1 cellular context compared by ENCODE assay signal in the genomic region with DNA sequence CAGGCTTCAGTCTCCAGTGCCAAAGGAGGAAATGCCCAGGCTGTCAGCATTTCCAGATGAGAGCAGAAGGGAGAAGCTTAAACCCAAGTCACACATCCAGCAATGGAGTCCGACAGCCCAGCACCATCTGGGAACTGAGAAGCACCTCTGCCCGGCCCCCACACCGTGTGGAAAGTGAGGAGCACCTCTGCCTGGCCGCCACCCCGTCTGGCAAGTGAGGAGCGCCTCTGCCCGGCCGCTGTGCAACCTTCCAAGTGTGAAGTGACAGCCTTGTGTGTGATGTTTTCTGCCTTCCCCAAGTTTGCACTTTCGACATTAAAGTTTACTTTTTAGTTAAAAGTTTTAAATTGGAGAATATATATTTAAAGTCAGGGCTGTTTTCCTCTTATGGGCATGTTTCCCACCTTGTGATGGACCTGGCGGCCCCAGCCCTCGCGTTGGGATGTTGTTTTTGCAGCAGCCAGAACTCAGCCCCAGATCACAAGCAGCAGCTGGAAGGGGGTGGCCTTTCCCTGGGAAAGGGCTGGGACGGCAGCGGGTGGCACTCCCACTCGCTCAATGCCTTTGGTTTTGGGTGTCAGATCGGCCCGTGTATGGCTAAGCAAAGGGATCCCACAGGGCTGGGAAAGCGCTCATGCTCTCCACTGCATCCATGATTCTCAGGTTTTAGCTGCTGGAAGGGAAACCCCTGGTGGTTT.
TF ChIP-seq lines count a peak whose summit lies in the region.

No MANE protein-coding gene starts in this region.

TF ChIP-seq in K562, 482 proteins besides CTCF, POLR2A, EP300 and RAD21:
- TF ChIP-seq, protein P1, sequence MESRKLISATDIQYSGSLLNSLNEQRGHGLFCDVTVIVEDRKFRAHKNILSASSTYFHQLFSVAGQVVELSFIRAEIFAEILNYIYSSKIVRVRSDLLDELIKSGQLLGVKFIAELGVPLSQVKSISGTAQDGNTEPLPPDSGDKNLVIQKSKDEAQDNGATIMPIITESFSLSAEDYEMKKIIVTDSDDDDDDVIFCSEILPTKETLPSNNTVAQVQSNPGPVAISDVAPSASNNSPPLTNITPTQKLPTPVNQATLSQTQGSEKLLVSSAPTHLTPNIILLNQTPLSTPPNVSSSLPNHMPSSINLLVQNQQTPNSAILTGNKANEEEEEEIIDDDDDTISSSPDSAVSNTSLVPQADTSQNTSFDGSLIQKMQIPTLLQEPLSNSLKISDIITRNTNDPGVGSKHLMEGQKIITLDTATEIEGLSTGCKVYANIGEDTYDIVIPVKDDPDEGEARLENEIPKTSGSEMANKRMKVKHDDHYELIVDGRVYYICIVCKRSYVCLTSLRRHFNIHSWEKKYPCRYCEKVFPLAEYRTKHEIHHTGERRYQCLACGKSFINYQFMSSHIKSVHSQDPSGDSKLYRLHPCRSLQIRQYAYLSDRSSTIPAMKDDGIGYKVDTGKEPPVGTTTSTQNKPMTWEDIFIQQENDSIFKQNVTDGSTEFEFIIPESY (CRISPR knock-in tag; IDR thresholded peaks at IDR 0.05): 0 out of 2 replicates have a peak, but pooled peaks have one; percentile 51
- TF ChIP-seq POLR2G (IDR thresholded peaks at IDR 0.05; ENCODE audit: low read depth, low read length) (peak; percentile 60), RBFOX2 (IDR thresholded peaks at IDR 0.05; ENCODE audit: low read depth, low read length) (peak; percentile 45), PTRF (tag; IDR thresholded peaks at IDR 0.05) (no peak)
